Comparison of ENCODE assay signal across 18 cellular contexts in genomic region chr7:8388257-8388625, GRCh38. TPM values are rescaled to one million over a fixed set of nuclear protein-coding genes. Genes with fewer than 3 reads are reported as not detected.
DNase-seq lines count a peak whose midpoint lies in the region; ATAC-seq and TF ChIP-seq lines count a peak whose summit lies in the region.
"Had no signal": no experiment of that assay in that cellular context is flagged by ENCODE, and none has a peak within 500 bp of the region (broad histone marks: within the 10 kb centered on the region; RNA-seq: fewer than 3 reads in every experiment).

No MANE protein-coding gene starts in this region.

- TF ChIP-seq POLR2A in heart left ventricle (IDR thresholded peaks at IDR 0.05), result no peak

- H3K9me3 Mint-ChIP-seq in GM23338 (no peaks in the 10 kb centered on the region), T-cell (no peaks in the 10 kb centered on the region)
- H3K9me3 Mint-ChIP-seq: CD4-positive, alpha-beta T cell had no signal

- H3K36me3 Mint-ChIP-seq in GM23338 (ENCODE audit: low read depth) (no peaks in the 10 kb centered on the region), T-cell (no peaks in the 10 kb centered on the region)

- H3K36me3 ChIP-seq in GM23338 (ENCODE audit: insufficient read depth), result no peaks in the 10 kb centered on the region
- H3K36me3 ChIP-seq in heart left ventricle, result no peaks in the 10 kb centered on the region

- POLR2A ChIA-PET in T-cell (lab: Charles Lee), result no interaction called here

- H3K27ac Mint-ChIP-seq in GM23338, result no peak overlapping the region
- no peak overlapping the region for H3K27ac Mint-ChIP-seq in T-cell
- H3K27ac Mint-ChIP-seq: CD4-positive, alpha-beta T cell; HFFc6 had no signal

- H3K4me1 Mint-ChIP-seq in GM23338 (peaks cover 32% of the 10 kb centered on the region), T-cell (peaks cover 0 to 5% (median 0%) of the 10 kb centered on the region in 3 donors)

- H3K79me2 ChIP-seq in GM23338 (replicated peaks; ENCODE audit: insufficient read depth), result no peaks in the 10 kb centered on the region

- no peak for TF ChIP-seq CTCF in GM23338 (conservative IDR thresholded peaks at IDR 0.05; ENCODE audit: low read depth in 2 of 2)
- no peak for TF ChIP-seq CTCF in dorsolateral prefrontal cortex (IDR thresholded peaks at IDR 0.05 in 54 of 56, conservative IDR thresholded peaks at IDR 0.05 in 2 of 56; ENCODE audit: low read depth in 1 of 56, partially characterized antibody in 56 of 56)
- TF ChIP-seq CTCF in heart left ventricle (IDR thresholded peaks at IDR 0.05), result no peak

- no peak for ATAC-seq in GM23338
- ATAC-seq in heart left ventricle, result no peak
- no peak for ATAC-seq in T-cell (replicated peaks in 1 of 4)
- ATAC-seq: A549, HCT116 had no signal

- H2AFZ ChIP-seq in GM23338, result 0 out of 2 replicates have a peak overlapping the region, but pooled peaks have one; percentile 21

- intact Hi-C loops in dorsolateral prefrontal cortex (cut with DNase I) (no loop called here), heart left ventricle (cut with DNase I) (no loop called here)

- H3K27me3 Mint-ChIP-seq in GM23338 (ENCODE audit: insufficient read depth, low read depth, poor library complexity), result no peaks in the 10 kb centered on the region
- peaks cover 15 to 33% of the 10 kb centered on the region in 2 donors for H3K27me3 Mint-ChIP-seq in T-cell

- no peaks in the 10 kb centered on the region for H4K20me1 ChIP-seq in GM23338 (replicated peaks; ENCODE audit: insufficient read depth)

- no peaks in the 10 kb centered on the region for H3K27me3 ChIP-seq in GM23338 (ENCODE audit: insufficient read depth)
- peaks cover 0 to 11% (median 0%) of the 10 kb centered on the region in 45 donors for H3K27me3 ChIP-seq in dorsolateral prefrontal cortex
- peaks cover 0 to 20% (median 0%) of the 10 kb centered on the region in 9 donors for H3K27me3 ChIP-seq in heart left ventricle

- peaks cover 27% of the 10 kb centered on the region for H3K4me1 ChIP-seq in GM23338 (ENCODE audit: insufficient read depth)
- H3K4me1 ChIP-seq in heart left ventricle, result no peaks in the 10 kb centered on the region
- H3K4me1 ChIP-seq: A549 had no signal

- H3F3A ChIP-seq in GM23338 (replicated peaks; ENCODE audit: low read depth), result no peaks in the 10 kb centered on the region

- CTCF ChIA-PET in T-cell (lab: Charles Lee), result no interaction called here

- no peak overlapping the region for H3K27ac ChIP-seq in GM23338 (ENCODE audit: low read depth)
- H3K27ac ChIP-seq in angular gyrus (ENCODE audit: low read depth, low read length), result peak overlapping the region; percentile 89
- H3K27ac ChIP-seq in dorsolateral prefrontal cortex, result peak overlapping the region; percentile 18 to 96 (median 87)
- no peak overlapping the region for H3K27ac ChIP-seq in heart left ventricle
- H3K27ac ChIP-seq: 22Rv1, A549, C4-2B had no signal

- H3K9me3 ChIP-seq in heart left ventricle, result no peaks in the 10 kb centered on the region
- H3K9me3 ChIP-seq: A549, Caco-2 had no signal

- H3K9me2 ChIP-seq in GM23338 (ENCODE audit: insufficient read depth), result no peaks in the 10 kb centered on the region

- H3K4me3 ChIP-seq in GM23338 (no peak overlapping the region), dorsolateral prefrontal cortex (peak overlapping the region in 2 of 59 donors; percentile 31 to 34), heart left ventricle (no peak overlapping the region)
- H3K4me3 ChIP-seq: A549 had no signal

- WGBS in heart left ventricle, 4 donors, result 87 to 95% (median 91%) methylated on average over 2 of the region's 2 CpGs

- no peak overlapping the region for H3K4me2 ChIP-seq in GM23338
- H3K4me2 ChIP-seq: A549 had no signal

- H3K4me3 Mint-ChIP-seq in GM23338 (no peak overlapping the region), T-cell (no peak overlapping the region)
- H3K4me3 Mint-ChIP-seq: CD4-positive, alpha-beta T cell; HFFc6 had no signal

- DNase-seq in GM23338 (ENCODE audit: low spot score) (no peak), dorsolateral prefrontal cortex (no peak), superior temporal gyrus (ENCODE audit: extremely low spot score) (peak; percentile 53), heart left ventricle (no peak), T-cell (no peak), NCI-H146 (lab: John Stamatoyannopoulos, UW) (no peak)
- DNase-seq: AML-193; Caco-2; CD4-positive, alpha-beta T cell; GOT3; H7; HFFc6 had no signal

TF ChIP-seq in GM23338, 12 proteins besides CTCF, POLR2A, EP300 and RAD21:
- no peak for TF ChIP-seq NANOG (IDR thresholded peaks at IDR 0.05; ENCODE audit: borderline replicate concordance)
- TF ChIP-seq EZH2phosphoT487 (IDR thresholded peaks at IDR 0.05; ENCODE audit: unreplicated experiment), result no peak
- no peak for TF ChIP-seq ETS1 (IDR thresholded peaks at IDR 0.05)
- TF ChIP-seq JUNB (IDR thresholded peaks at IDR 0.05; ENCODE audit: unreplicated experiment), result no peak

RNA-seq across cellular contexts. Expression of gene NXPH1, which starts 45.2 kb away (rescaled TPM):
- 3.0 and 5.2 TPM in 2 replicates for total RNA-seq in GM23338 (2014; rRNA removed; shearing (Covaris generic))
- polyA plus RNA-seq in GM23338 (2016; fragmentation: Nextera tagmentation; extraction: Ambion mirVana), result 0.45 and 0.77 TPM in 2 replicates
- 10 to 100 TPM in 114 of 120 experiments, 1 to 10 TPM in 6; 6.8 to 51.5 (median 21.6) TPM for total RNA-seq in dorsolateral prefrontal cortex
- not detected for total RNA-seq in heart left ventricle
- not detected for polyA plus RNA-seq in heart left ventricle
- total RNA-seq in T-cell, result not detected
- total RNA-seq: CD4-positive, alpha-beta T cell; HFFc6 had no signal
- polyA plus RNA-seq: A549, BJ had no signal

Comparison
In these comparisons a context has a peak if more than half of its experiments do, and no peak if none do; other contexts are left out.
1. H3K27ac ChIP-seq: peak in angular gyrus (single experiment) and dorsolateral prefrontal cortex (59 of 59); none in GM23338 (single experiment) and heart left ventricle (0 of 12).